Comparison of ENCODE assay signal across 13 cellular contexts in genomic region chr11:62677160-62677559, GRCh38. TPM values are rescaled to one million over a fixed set of nuclear protein-coding genes. Genes with fewer than 3 reads are reported as not detected.
A peak's percentile ranks its signal among the peaks of the same experiment; 100 is the strongest.
DNase-seq lines count a peak whose midpoint lies in the region; ATAC-seq and TF ChIP-seq lines count a peak whose summit lies in the region.
"Had no signal": no experiment of that assay in that cellular context is flagged by ENCODE, and none has a peak within 500 bp of the region (broad histone marks: within the 10 kb centered on the region; RNA-seq: fewer than 3 reads in every experiment).

No MANE protein-coding gene starts in this region.

- intact Hi-C loops in CD4-positive, alpha-beta T cell (cut with DNase I, micrococcal nuclease), result no loop called here
- intact Hi-C loops in activated T-helper 2 cell treated with anti-CD3 and anti-CD28 coated beads, Interferon-gamma antibody, Interleukin-2, Interleukin-4, amounts not matched to agents 10 μg/mL and 5 μg/mL and 100 μg/mL, durations not matched to agents 14 hours and 24 hours and 36 hours (cut with micrococcal nuclease), result no loop called here

- no peaks in the 10 kb centered on the region for H3K27me3 ChIP-seq in CD4-positive, alpha-beta T cell (ENCODE audit: control insufficient read depth, insufficient read depth, low read length)
- no peaks in the 10 kb centered on the region for H3K27me3 ChIP-seq in GM23338 (ENCODE audit: insufficient read depth)
- H3K27me3 ChIP-seq: brain microvascular endothelial cell, testis had no signal

- no peaks in the 10 kb centered on the region for H3K9me3 Mint-ChIP-seq in CD4-positive, alpha-beta T cell
- H3K9me3 Mint-ChIP-seq in GM23338 (no peaks in the 10 kb centered on the region), nephron (no peaks in the 10 kb centered on the region)
- no peaks in the 10 kb centered on the region for H3K9me3 Mint-ChIP-seq in activated T-helper 2 cell treated with anti-CD3 and anti-CD28 coated beads, Interferon-gamma antibody, Interleukin-2, Interleukin-4, amounts not matched to agents 10 μg/mL and 5 μg/mL and 100 μg/mL, durations not matched to agents 14 hours and 24 hours and 36 hours

- peaks cover 31% of the 10 kb centered on the region for H3K79me2 ChIP-seq in GM23338 (replicated peaks; ENCODE audit: insufficient read depth)

- no peaks in the 10 kb centered on the region for H3K27me3 Mint-ChIP-seq in CD4-positive, alpha-beta T cell
- H3K27me3 Mint-ChIP-seq in GM23338 (ENCODE audit: insufficient read depth, low read depth, poor library complexity) (peaks cover 10% of the 10 kb centered on the region), nephron (ENCODE audit: low read depth) (no peaks in the 10 kb centered on the region)
- no peaks in the 10 kb centered on the region for H3K27me3 Mint-ChIP-seq in activated T-helper 2 cell treated with anti-CD3 and anti-CD28 coated beads, Interferon-gamma antibody, Interleukin-2, Interleukin-4, amounts not matched to agents 10 μg/mL and 5 μg/mL and 100 μg/mL, durations not matched to agents 14 hours and 24 hours and 36 hours (ENCODE audit: low read depth)

- H3K4me3 ChIP-seq in GM23338, result peak overlapping the region; percentile 99; the same call in 1 of the 2 replicates
- H3K4me3 ChIP-seq: testis had no signal

- H3K27ac Mint-ChIP-seq in CD4-positive, alpha-beta T cell, result peak overlapping the region; percentile 87
- peak overlapping the region; percentile 54; the same call in 1 of the 2 replicates for H3K27ac Mint-ChIP-seq in GM23338
- peak overlapping the region; percentile 42 for H3K27ac Mint-ChIP-seq in activated T-helper 2 cell treated with anti-CD3 and anti-CD28 coated beads, Interferon-gamma antibody, Interleukin-2, Interleukin-4, amounts not matched to agents 10 μg/mL and 5 μg/mL and 100 μg/mL, durations not matched to agents 14 hours and 24 hours and 36 hours
- H3K27ac Mint-ChIP-seq in nephron, result peak overlapping the region in 2 of 3 experiments; percentile 33 to 53

- H3K4me2 ChIP-seq in GM23338, result peak overlapping the region; percentile 98; the same call in 1 of the 2 replicates

- peak overlapping the region; percentile 51 for H3K27ac ChIP-seq in CD4-positive, alpha-beta T cell (ENCODE audit: low read depth, low read length)
- H3K27ac ChIP-seq in GM23338 (ENCODE audit: low read depth), result peak overlapping the region; percentile 69; the same call in 1 of the 2 replicates
- H3K27ac ChIP-seq: brain microvascular endothelial cell, testis had no signal

- CTCF ChIA-PET in CD4-positive, alpha-beta T cell (lab: Charles Lee), result interaction anchor here (0.6 kb wide), 1 partner anchor 1250 kb away, joined by 3 read pairs; no protein-coding TSS in a partner anchor

- H3K9me3 ChIP-seq in CD4-positive, alpha-beta T cell (ENCODE audit: control insufficient read depth, low read length), result no peaks in the 10 kb centered on the region
- H3K9me3 ChIP-seq: testis had no signal

- no peak for ATAC-seq in CD4-positive, alpha-beta T cell (ENCODE audit: poor library complexity)
- ATAC-seq in GM23338, result no peak
- ATAC-seq in HG03025 (IDR thresholded peaks at IDR 0.05; ENCODE audit: low FRiP score, unreplicated experiment), result no peak

- no peak overlapping the region for H2AFZ ChIP-seq in GM23338

- DNase-seq in CD4-positive, alpha-beta T cell, result no peak
- DNase-seq in GM23338 (ENCODE audit: low spot score) (no peak), NCI-H510A treated with DMSO at 0.1 percent for 48 hours (lab: John Stamatoyannopoulos, UW) (no peak), AG08396 (ENCODE audit: low spot score) (no peak)
- DNase-seq in activated T-helper 2 cell treated with anti-CD3 and anti-CD28 coated beads, Interferon-gamma antibody, Interleukin-2, Interleukin-4, amounts not matched to agents 10 μg/mL and 5 μg/mL and 100 μg/mL, durations not matched to agents 14 hours and 24 hours and 36 hours (ENCODE audit: low spot score), result no peak
- DNase-seq: activated CD4-positive, alpha-beta T cell treated with anti-CD3 and anti-CD28 coated beads for 1 hour; brain microvascular endothelial cell; islet precursor cell; NCI-H2227 treated with DMSO at 0.1 percent for 48 hours; SIG-M5; testis had no signal

- POLR2A ChIA-PET in CD4-positive, alpha-beta T cell (lab: Charles Lee), result interaction anchor here (0.5 to 5.4 kb wide), 5 partner anchors 10 to 86 kb away, joined by 3 to 43 read pairs (median 5); partner anchors contain the start of genes C11orf98, CSKMT, HNRNPUL2 and TUT1

- H3K4me1 ChIP-seq in GM23338 (ENCODE audit: insufficient read depth), result peaks cover 20% of the 10 kb centered on the region

- peaks cover 41% of the 10 kb centered on the region for H3K36me3 Mint-ChIP-seq in CD4-positive, alpha-beta T cell (ENCODE audit: low read depth)
- peaks cover 48% of the 10 kb centered on the region for H3K36me3 Mint-ChIP-seq in GM23338 (ENCODE audit: low read depth)
- peaks cover 51% of the 10 kb centered on the region for H3K36me3 Mint-ChIP-seq in activated T-helper 2 cell treated with anti-CD3 and anti-CD28 coated beads, Interferon-gamma antibody, Interleukin-2, Interleukin-4, amounts not matched to agents 10 μg/mL and 5 μg/mL and 100 μg/mL, durations not matched to agents 14 hours and 24 hours and 36 hours (ENCODE audit: low read depth)
- H3K36me3 Mint-ChIP-seq in nephron (ENCODE audit: low read depth), result peaks cover 30% of the 10 kb centered on the region

- H3K4me3 Mint-ChIP-seq in CD4-positive, alpha-beta T cell, result peak overlapping the region; percentile 91
- H3K4me3 Mint-ChIP-seq in GM23338 (peak overlapping the region; percentile 80), nephron (peak overlapping the region; percentile 90 to 94 (median 92))
- peak overlapping the region; percentile 73 for H3K4me3 Mint-ChIP-seq in activated T-helper 2 cell treated with anti-CD3 and anti-CD28 coated beads, Interferon-gamma antibody, Interleukin-2, Interleukin-4, amounts not matched to agents 10 μg/mL and 5 μg/mL and 100 μg/mL, durations not matched to agents 14 hours and 24 hours and 36 hours (ENCODE audit: low read depth)

- H3K36me3 ChIP-seq in GM23338 (ENCODE audit: insufficient read depth), result no peaks in the 10 kb centered on the region

- no peaks in the 10 kb centered on the region; the same call in 1 of the 2 replicates for H4K20me1 ChIP-seq in GM23338 (replicated peaks; ENCODE audit: insufficient read depth)

- no peaks in the 10 kb centered on the region for H3K9me2 ChIP-seq in GM23338 (ENCODE audit: insufficient read depth)

- peaks cover 57% of the 10 kb centered on the region for H3K4me1 Mint-ChIP-seq in CD4-positive, alpha-beta T cell (ENCODE audit: low read depth)
- H3K4me1 Mint-ChIP-seq in GM23338, result peaks cover 20% of the 10 kb centered on the region
- H3K4me1 Mint-ChIP-seq in activated T-helper 2 cell treated with anti-CD3 and anti-CD28 coated beads, Interferon-gamma antibody, Interleukin-2, Interleukin-4, amounts not matched to agents 10 μg/mL and 5 μg/mL and 100 μg/mL, durations not matched to agents 14 hours and 24 hours and 36 hours (ENCODE audit: low read depth), result peaks cover 33% of the 10 kb centered on the region
- peaks cover 33% of the 10 kb centered on the region for H3K4me1 Mint-ChIP-seq in nephron

- peaks cover 32% of the 10 kb centered on the region for H3F3A ChIP-seq in GM23338 (replicated peaks; ENCODE audit: low read depth)

- TF ChIP-seq CTCF in CD4-positive, alpha-beta T cell (IDR thresholded peaks at IDR 0.05), result no peak
- TF ChIP-seq CTCF in GM23338 (conservative IDR thresholded peaks at IDR 0.05; ENCODE audit: low read depth in 2 of 2), result no peak
- no peak for TF ChIP-seq CTCF in nephron (IDR thresholded peaks at IDR 0.05; ENCODE audit: unreplicated experiment in 3 of 3)

TF ChIP-seq in GM23338, 12 proteins besides CTCF, POLR2A, EP300 and RAD21 (continues in another document):
- TF ChIP-seq ZNF331 (CRISPR knock-in tag; IDR thresholded peaks at IDR 0.05; ENCODE audit: low read depth), result no peak

RNA-seq across cellular contexts. Expression of gene UBXN1, which starts 1.7 kb away (rescaled TPM):
- total RNA-seq in CD4-positive, alpha-beta T cell, result 100 to 1,000 TPM; 196 to 222 TPM
- 62.0 and 132 TPM in 2 replicates for total RNA-seq in GM23338 (2014; rRNA removed; shearing (Covaris generic))
- polyA plus RNA-seq in GM23338 (2016; fragmentation: Nextera tagmentation; extraction: Ambion mirVana), result 126 and 132 TPM in 2 replicates
- 119 and 127 TPM in 2 replicates for total RNA-seq in activated T-helper 2 cell treated with anti-CD3 and anti-CD28 coated beads, Interferon-gamma antibody, Interleukin-2, Interleukin-4, amounts not matched to agents 10 μg/mL and 5 μg/mL and 100 μg/mL, durations not matched to agents 14 hours and 24 hours and 36 hours

RNA-seq across cellular contexts. Expression of gene LBHD1, which starts 5.1 kb away (rescaled TPM):
- total RNA-seq in CD4-positive, alpha-beta T cell, result 10 to 100 TPM; 10.4 to 10.5 TPM
- total RNA-seq in GM23338 (2014; rRNA removed; shearing (Covaris generic)), result 2.8 TPM in 2 replicates
- polyA plus RNA-seq in GM23338 (2016; fragmentation: Nextera tagmentation; extraction: Ambion mirVana), result 1.5 and 2.9 TPM in 2 replicates
- 21.4 and 21.7 TPM in 2 replicates for total RNA-seq in activated T-helper 2 cell treated with anti-CD3 and anti-CD28 coated beads, Interferon-gamma antibody, Interleukin-2, Interleukin-4, amounts not matched to agents 10 μg/mL and 5 μg/mL and 100 μg/mL, durations not matched to agents 14 hours and 24 hours and 36 hours

RNA-seq across cellular contexts. Expression of gene UQCC3, which starts 5.7 kb away (rescaled TPM):
- total RNA-seq in CD4-positive, alpha-beta T cell, result 1 to 10 TPM; 1.5 to 2.3 TPM
- total RNA-seq in GM23338 (2014; rRNA removed; shearing (Covaris generic)), result 13.0 and 15.9 TPM in 2 replicates
- 53.9 and 54.7 TPM in 2 replicates for polyA plus RNA-seq in GM23338 (2016; fragmentation: Nextera tagmentation; extraction: Ambion mirVana)
- 8.0 and 9.5 TPM in 2 replicates for total RNA-seq in activated T-helper 2 cell treated with anti-CD3 and anti-CD28 coated beads, Interferon-gamma antibody, Interleukin-2, Interleukin-4, amounts not matched to agents 10 μg/mL and 5 μg/mL and 100 μg/mL, durations not matched to agents 14 hours and 24 hours and 36 hours

RNA-seq across cellular contexts. Expression of gene CSKMT, which starts 12.0 kb away (rescaled TPM):
- 10 to 100 TPM; 17.8 to 18.8 TPM for total RNA-seq in CD4-positive, alpha-beta T cell
- total RNA-seq in GM23338 (2014; rRNA removed; shearing (Covaris generic)), result 8.0 and 26.4 TPM in 2 replicates
- 25.6 and 30.0 TPM in 2 replicates for polyA plus RNA-seq in GM23338 (2016; fragmentation: Nextera tagmentation; extraction: Ambion mirVana)
- 45.4 and 47.2 TPM in 2 replicates for total RNA-seq in activated T-helper 2 cell treated with anti-CD3 and anti-CD28 coated beads, Interferon-gamma antibody, Interleukin-2, Interleukin-4, amounts not matched to agents 10 μg/mL and 5 μg/mL and 100 μg/mL, durations not matched to agents 14 hours and 24 hours and 36 hours

RNA-seq across cellular contexts. Expression of gene C11orf98, which starts 12.2 kb away (rescaled TPM):
- total RNA-seq in CD4-positive, alpha-beta T cell, result 10 to 100 TPM; 14.3 to 18.5 TPM
- total RNA-seq in GM23338 (2014; rRNA removed; shearing (Covaris generic)), result 110 and 132 TPM in 2 replicates
- polyA plus RNA-seq in GM23338 (2016; fragmentation: Nextera tagmentation; extraction: Ambion mirVana), result 479 and 507 TPM in 2 replicates
- total RNA-seq in activated T-helper 2 cell treated with anti-CD3 and anti-CD28 coated beads, Interferon-gamma antibody, Interleukin-2, Interleukin-4, amounts not matched to agents 10 μg/mL and 5 μg/mL and 100 μg/mL, durations not matched to agents 14 hours and 24 hours and 36 hours, result 118 and 130 TPM in 2 replicates
